8 cellular contexts compared by ENCODE assay signal in the genomic region with DNA sequence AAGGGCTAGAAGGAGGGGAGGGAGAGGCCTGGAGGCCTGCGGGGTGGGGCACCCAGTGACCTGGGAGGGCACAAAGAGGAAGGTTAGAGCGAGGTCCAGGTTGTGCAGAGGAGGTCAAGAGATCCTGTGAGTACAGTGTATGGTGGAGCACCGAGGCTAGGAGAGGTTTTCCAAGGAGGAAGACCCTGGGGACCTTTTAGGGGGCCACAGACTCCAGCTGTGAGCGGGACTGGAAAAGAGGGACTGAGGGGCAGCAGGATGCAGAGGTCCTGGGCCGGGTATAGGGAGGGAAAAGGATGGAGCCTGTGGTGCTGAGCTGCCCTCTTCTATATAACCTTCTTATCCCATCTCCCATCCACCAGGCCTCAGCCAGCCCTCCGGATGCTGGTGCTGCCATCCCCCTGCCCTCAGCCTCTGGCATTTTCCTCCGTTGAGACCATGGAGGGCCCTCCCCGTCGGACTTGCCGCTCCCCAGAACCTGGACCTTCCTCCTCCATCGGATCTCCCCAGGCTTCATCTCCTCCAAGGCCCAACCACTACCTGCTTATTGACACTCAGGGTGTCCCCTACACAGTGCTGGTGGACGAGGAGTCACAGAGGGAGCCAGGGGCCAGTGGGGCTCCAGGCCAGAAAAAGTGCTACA. TPM values are rescaled to one million over a fixed set of nuclear protein-coding genes. Genes with fewer than 3 reads are reported as not detected.
A peak's percentile ranks its signal among the peaks of the same experiment; 100 is the strongest.
DNase-seq lines count a peak whose midpoint lies in the region; ATAC-seq and TF ChIP-seq lines count a peak whose summit lies in the region.

No MANE protein-coding gene starts in this region.

- H3K36me3 ChIP-seq in A673 (ENCODE audit: insufficient read depth, low read length, poor library complexity, severe bottlenecking) (peaks cover 13% of the 10 kb centered on the region), mucosa of stomach (ENCODE audit: control insufficient read depth, insufficient read depth, low read length) (no peaks in the 10 kb centered on the region)

- BruUV-seq in A673 (replicated peaks; lab: Mats Ljungman, UMichigan), result no TSS peak

- no peak for TF ChIP-seq EP300 in Ishikawa (IDR thresholded peaks at IDR 0.05; ENCODE audit: borderline replicate concordance)

- H3K4me1 ChIP-seq in A673 (ENCODE audit: insufficient read depth, low read length, poor library complexity, severe bottlenecking) (peaks cover 36% of the 10 kb centered on the region), mucosa of stomach (ENCODE audit: control insufficient read depth, insufficient read depth, low read length) (peaks cover 55% of the 10 kb centered on the region)

- intact Hi-C loops in A673 (cut with micrococcal nuclease; ENCODE audit: unreplicated experiment), result no loop called here

- TF ChIP-seq CTCF in A673 (conservative IDR thresholded peaks at IDR 0.05; ENCODE audit: low read depth, low read length) (no peak), choroid plexus epithelial cell (conservative IDR thresholded peaks at IDR 0.05; ENCODE audit: low read depth, low read length) (no peak)

- CTCF ChIA-PET in A673 (lab: Charles Lee), result no interaction called here

- POLR2A ChIA-PET in A673 (lab: Charles Lee; ENCODE audit: low non-redundant PET), result no interaction called here

- H3K4me3 ChIP-seq in A673 (ENCODE audit: low read depth, low read length, poor library complexity, severe bottlenecking) (peak overlapping the region; percentile 81), choroid plexus epithelial cell (ENCODE audit: low read depth, low read length) (peak overlapping the region; percentile 81), mucosa of stomach (ENCODE audit: low read length) (peak overlapping the region; percentile 63)

- H3K27me3 ChIP-seq in A673 (replicated peaks; ENCODE audit: insufficient read depth, low read depth, low read length, poor library complexity) (no peaks in the 10 kb centered on the region), mucosa of stomach (ENCODE audit: control insufficient read depth, insufficient read depth, low read length) (no peaks in the 10 kb centered on the region)

- no peak for TF ChIP-seq RAD21 in Ishikawa (IDR thresholded peaks at IDR 0.05; ENCODE audit: low read depth)

- DNase-seq in A673 (ENCODE audit: low spot score) (no peak), choroid plexus epithelial cell (ENCODE audit: low read depth) (no peak), islet precursor cell (no peak), NCI-H2227 treated with DMSO at 0.1 percent for 48 hours (lab: John Stamatoyannopoulos, UW) (no peak)
- no peak for DNase-seq in activated CD4-positive, CD25-positive, alpha-beta regulatory T cell (lab: John Stamatoyannopoulos, UW)

- peak overlapping the region; percentile 90 for H3K27ac ChIP-seq in A673 (ENCODE audit: low read depth, low read length, poor library complexity, severe bottlenecking)

- H3K9me3 ChIP-seq in A673 (ENCODE audit: low read depth, low read length, poor library complexity, severe bottlenecking), result no peaks in the 10 kb centered on the region
- no peaks in the 10 kb centered on the region for H3K9me3 ChIP-seq in mucosa of stomach (ENCODE audit: control insufficient read depth, low read length)

- no peak for ATAC-seq in GM21576 (IDR thresholded peaks at IDR 0.05; ENCODE audit: unreplicated experiment)

- H3K9ac ChIP-seq in mucosa of stomach (ENCODE audit: low read length), result peak overlapping the region; percentile 78

TF ChIP-seq in Ishikawa, 13 proteins besides CTCF, POLR2A, EP300 and RAD21:
- no peak for TF ChIP-seq TCF12 (IDR thresholded peaks at IDR 0.05; ENCODE audit: low read depth)
- TF ChIP-seq, protein P1, sequence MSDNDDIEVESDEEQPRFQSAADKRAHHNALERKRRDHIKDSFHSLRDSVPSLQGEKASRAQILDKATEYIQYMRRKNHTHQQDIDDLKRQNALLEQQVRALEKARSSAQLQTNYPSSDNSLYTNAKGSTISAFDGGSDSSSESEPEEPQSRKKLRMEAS (IDR thresholded peaks at IDR 0.05), result no peak
- TF ChIP-seq YY1 (IDR thresholded peaks at IDR 0.05; ENCODE audit: low read depth), result no peak
- TF ChIP-seq ZBTB7A (IDR thresholded peaks at IDR 0.05; ENCODE audit: low read depth), result peak; percentile 38; the same call in 1 of the 2 replicates

RNA-seq across cellular contexts. Expression of a gene that starts 0.9 kb away (rescaled TPM):
- 37.1 and 38.4 TPM in 2 replicates for total RNA-seq in A673 (2021)

RNA-seq across cellular contexts. Expression of a gene that starts 3.5 kb away (rescaled TPM):
- 49.1 and 65.7 TPM in 2 replicates for total RNA-seq in A673 (2021)

RNA-seq across cellular contexts. Expression of a gene that starts 3.7 kb away (rescaled TPM):
- total RNA-seq in A673 (2021), result 39.9 and 41.5 TPM in 2 replicates

RNA-seq across cellular contexts. Expression of a gene that starts 10.5 kb away (rescaled TPM):
- total RNA-seq in A673 (2021), result 385 and 411 TPM in 2 replicates

RNA-seq across cellular contexts. Expression of a gene that starts 19.9 kb away (rescaled TPM):
- total RNA-seq in A673 (2021), result 6.8 and 7.1 TPM in 2 replicates
